ENCODE assay signal across 19 cellular contexts in the genomic region with DNA sequence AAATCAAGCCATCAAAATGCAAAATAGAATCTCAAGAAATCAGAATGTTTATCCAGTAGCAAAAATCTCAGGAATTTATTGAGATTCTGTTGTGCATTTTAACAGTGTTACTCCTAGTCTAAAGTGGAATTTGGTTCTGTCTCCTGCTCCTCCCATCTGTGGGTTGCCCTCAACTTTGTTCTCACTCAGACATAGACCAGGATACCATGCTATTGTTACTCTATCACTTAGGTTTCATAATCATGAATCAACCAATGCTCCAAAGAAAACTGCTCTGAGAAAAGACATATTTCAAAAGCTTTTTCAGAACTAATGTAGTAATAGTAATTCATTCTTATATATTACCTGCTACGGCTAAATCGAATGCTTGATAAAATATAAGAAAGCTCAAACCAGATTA.
"Had no signal": no experiment of that assay in that cellular context is flagged by ENCODE, and none has a peak within 500 bp of the region (broad histone marks: within the 10 kb centered on the region; RNA-seq: fewer than 3 reads in every experiment).

No MANE protein-coding gene starts in this region.

- H3K9me3 Mint-ChIP-seq: activated B cell treated with CpG ODN at 0.5 μM for 24 hours; activated CD4-positive, alpha-beta T cell treated with anti-CD3 and anti-CD28 coated beads, Interleukin-2, amount 10 ng/mL, durations not matched to agents 24 days and 14 days; activated naive CD4-positive, alpha-beta T cell treated with anti-CD3 and anti-CD28 coated beads for 36 hours; activated T-helper 17 cell treated with anti-CD3 and anti-CD28 coated beads, Interleukin-2, amount 50 U/mL, for 72 hours; dendritic cell treated with granulocyte-macrophage colony-stimulating factor and Interleukin-4, amounts not matched to agents 40 ng/mL and 50 ng/mL, for 4 days; endodermal cell; neural crest cell; T-helper 1 cell treated with Interleukin-12 subunit alpha and Interleukin-12 subunit beta and Interleukin-4 antibody, amounts not matched to agents 30 μg/mL and 1 μg/mL, for 36 hours had no signal

- ATAC-seq: activated T-helper 17 cell treated with anti-CD3 and anti-CD28 coated beads, Interleukin-2, amount 50 U/mL, for 72 hours; body of pancreas; foreskin keratinocyte had no signal

- H3K36me3 Mint-ChIP-seq: memory B cell had no signal

- DNase-seq: activated B cell treated with CpG ODN at 0.5 μM for 24 hours; activated CD4-positive, alpha-beta T cell treated with anti-CD3 and anti-CD28 coated beads, Interleukin-2, amount 10 ng/mL, durations not matched to agents 24 days and 14 days; activated CD8-positive, alpha-beta memory T cell treated with anti-CD3 and anti-CD28 coated beads for 24 hours; activated naive CD4-positive, alpha-beta T cell treated with anti-CD3 and anti-CD28 coated beads for 36 hours; body of pancreas; endodermal cell; erythroblast; foreskin keratinocyte; heart left ventricle; kidney; left ventricle myocardium inferior; retina had no signal

- H3K4me3 Mint-ChIP-seq: activated B cell treated with CpG ODN at 0.5 μM for 24 hours; activated CD4-positive, alpha-beta T cell treated with anti-CD3 and anti-CD28 coated beads, Interleukin-2, amount 10 ng/mL, durations not matched to agents 24 days and 14 days; activated naive CD4-positive, alpha-beta T cell treated with anti-CD3 and anti-CD28 coated beads for 36 hours; activated T-helper 17 cell treated with anti-CD3 and anti-CD28 coated beads, Interleukin-2, amount 50 U/mL, for 72 hours; dendritic cell treated with granulocyte-macrophage colony-stimulating factor and Interleukin-4, amounts not matched to agents 40 ng/mL and 50 ng/mL, for 4 days; endodermal cell; memory B cell; neural crest cell; T-helper 1 cell treated with Interleukin-12 subunit alpha and Interleukin-12 subunit beta and Interleukin-4 antibody, amounts not matched to agents 30 μg/mL and 1 μg/mL, for 36 hours had no signal

- H3K4me1 Mint-ChIP-seq: activated B cell treated with CpG ODN at 0.5 μM for 24 hours; activated T-helper 17 cell treated with anti-CD3 and anti-CD28 coated beads, Interleukin-2, amount 50 U/mL, for 72 hours; memory B cell had no signal

- H3K27me3 Mint-ChIP-seq: activated B cell treated with CpG ODN at 0.5 μM for 24 hours; activated CD4-positive, alpha-beta T cell treated with anti-CD3 and anti-CD28 coated beads, Interleukin-2, amount 10 ng/mL, durations not matched to agents 24 days and 14 days; activated T-helper 17 cell treated with anti-CD3 and anti-CD28 coated beads, Interleukin-2, amount 50 U/mL, for 72 hours; dendritic cell treated with granulocyte-macrophage colony-stimulating factor and Interleukin-4, amounts not matched to agents 40 ng/mL and 50 ng/mL, for 4 days; memory B cell had no signal

- H3K27ac ChIP-seq: body of pancreas, foreskin keratinocyte, heart left ventricle, left ventricle myocardium inferior, parathyroid adenoma, skin epidermis had no signal

- H2AFZ ChIP-seq: parathyroid adenoma had no signal

- FAIRE-seq: kidney had no signal

- H3K4me1 ChIP-seq: body of pancreas, foreskin keratinocyte, parathyroid adenoma had no signal

- H3K27ac Mint-ChIP-seq: activated B cell treated with CpG ODN at 0.5 μM for 24 hours; activated CD4-positive, alpha-beta T cell treated with anti-CD3 and anti-CD28 coated beads, Interleukin-2, amount 10 ng/mL, durations not matched to agents 24 days and 14 days; activated naive CD4-positive, alpha-beta T cell treated with anti-CD3 and anti-CD28 coated beads for 36 hours; activated T-helper 17 cell treated with anti-CD3 and anti-CD28 coated beads, Interleukin-2, amount 50 U/mL, for 72 hours; dendritic cell treated with granulocyte-macrophage colony-stimulating factor and Interleukin-4, amounts not matched to agents 40 ng/mL and 50 ng/mL, for 4 days; endodermal cell; memory B cell; T-helper 1 cell treated with Interleukin-12 subunit alpha and Interleukin-12 subunit beta and Interleukin-4 antibody, amounts not matched to agents 30 μg/mL and 1 μg/mL, for 36 hours had no signal

- H3K4me3 ChIP-seq: body of pancreas, heart left ventricle, left ventricle myocardium inferior, skin epidermis had no signal

- H3K27me3 ChIP-seq: body of pancreas, foreskin keratinocyte, heart left ventricle had no signal

- H3K36me3 ChIP-seq: left ventricle myocardium inferior had no signal

- H3K79me2 ChIP-seq: parathyroid adenoma had no signal
